In the genomic region with DNA sequence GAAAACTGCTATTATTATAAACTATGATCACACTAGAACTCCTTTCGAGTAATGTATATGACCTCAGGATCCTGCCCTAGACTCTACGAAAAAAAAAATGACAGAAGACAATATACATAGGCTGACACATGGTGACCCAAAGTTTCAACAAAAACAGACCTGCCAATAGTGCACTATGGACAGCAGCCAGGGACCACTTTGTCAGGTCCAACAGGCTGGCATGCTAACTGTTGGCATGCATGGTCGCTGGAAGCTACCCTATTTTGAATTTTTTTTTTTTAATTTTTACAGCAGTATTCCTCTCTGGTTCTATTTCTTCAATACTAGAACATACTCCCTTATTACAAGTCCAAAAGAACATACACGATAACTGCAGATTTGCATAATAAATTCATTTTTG, we compare ENCODE assay signal across 2 cellular contexts.
A peak's percentile ranks its signal among the peaks of the same experiment; 100 is the strongest.
TF ChIP-seq lines count a peak whose summit lies in the region.

No MANE protein-coding gene starts in this region.

TF ChIP-seq in HEK293, 187 proteins besides CTCF, POLR2A, EP300 and RAD21 (continued from another document and continues in another):
- TF ChIP-seq WT1 (tag by site-specific recombination; IDR thresholded peaks at IDR 0.05) (peak; percentile 73), SCRT1 (tag by site-specific recombination; IDR thresholded peaks at IDR 0.05; ENCODE audit: borderline replicate concordance) (peak; percentile 64), ZBTB17 (tag by site-specific recombination; IDR thresholded peaks at IDR 0.05) (no peak), ZNF155 (tag by site-specific recombination; IDR thresholded peaks at IDR 0.05) (no peak), ZNF18 (tag by site-specific recombination; IDR thresholded peaks at IDR 0.05) (0 out of 2 replicates have a peak, but pooled peaks have one; percentile 19), ZIC2 (tag by site-specific recombination; IDR thresholded peaks at IDR 0.05) (no peak), ZNF571 (tag by site-specific recombination; IDR thresholded peaks at IDR 0.05) (no peak), INSM2 (tag by site-specific recombination; IDR thresholded peaks at IDR 0.05) (no peak), ZBTB21 (tag by site-specific recombination; IDR thresholded peaks at IDR 0.05) (no peak), ZNF561 (tag by site-specific recombination; IDR thresholded peaks at IDR 0.05; ENCODE audit: borderline replicate concordance) (no peak), ZNF658 (tag by site-specific recombination; IDR thresholded peaks at IDR 0.05) (no peak), TRIM28 (IDR thresholded peaks at IDR 0.05; ENCODE audit: borderline replicate concordance, low read length) (no peak), ZNF610 (tag by site-specific recombination; IDR thresholded peaks at IDR 0.05; ENCODE audit: borderline replicate concordance) (no peak), ZNF140 (tag by site-specific recombination; IDR thresholded peaks at IDR 0.05) (no peak), ZNF777 (tag by site-specific recombination; IDR thresholded peaks at IDR 0.05; ENCODE audit: borderline replicate concordance) (no peak), ZNF394 (tag by site-specific recombination; IDR thresholded peaks at IDR 0.05; ENCODE audit: borderline replicate concordance) (no peak), BCL11A (tag by site-specific recombination; IDR thresholded peaks at IDR 0.05; ENCODE audit: low read depth) (peak; percentile 1; the same call in 1 of the 2 replicates), ZNF2 (tag by site-specific recombination; IDR thresholded peaks at IDR 0.05) (no peak), MEIS1 (CRISPR knock-in tag; IDR thresholded peaks at IDR 0.05; ENCODE audit: borderline replicate concordance) (no peak), SP7 (tag by site-specific recombination; IDR thresholded peaks at IDR 0.05) (no peak), ZNF585B (tag by site-specific recombination; IDR thresholded peaks at IDR 0.05) (no peak), ZNF488 (tag by site-specific recombination; IDR thresholded peaks at IDR 0.05) (no peak), ZNF548 (tag by site-specific recombination; IDR thresholded peaks at IDR 0.05) (no peak), ZNF146 (tag by site-specific recombination; IDR thresholded peaks at IDR 0.05) (no peak), ZNF133 (tag by site-specific recombination; IDR thresholded peaks at IDR 0.05) (peak; percentile 58; the same call in 1 of the 2 replicates), ZNF843 (tag by site-specific recombination; IDR thresholded peaks at IDR 0.05) (no peak), ZNF214 (tag by site-specific recombination; IDR thresholded peaks at IDR 0.05; ENCODE audit: borderline replicate concordance) (no peak), ZNF510 (tag by site-specific recombination; IDR thresholded peaks at IDR 0.05; ENCODE audit: insufficient replicate concordance) (no peak)
- TF ChIP-seq, protein P1, sequence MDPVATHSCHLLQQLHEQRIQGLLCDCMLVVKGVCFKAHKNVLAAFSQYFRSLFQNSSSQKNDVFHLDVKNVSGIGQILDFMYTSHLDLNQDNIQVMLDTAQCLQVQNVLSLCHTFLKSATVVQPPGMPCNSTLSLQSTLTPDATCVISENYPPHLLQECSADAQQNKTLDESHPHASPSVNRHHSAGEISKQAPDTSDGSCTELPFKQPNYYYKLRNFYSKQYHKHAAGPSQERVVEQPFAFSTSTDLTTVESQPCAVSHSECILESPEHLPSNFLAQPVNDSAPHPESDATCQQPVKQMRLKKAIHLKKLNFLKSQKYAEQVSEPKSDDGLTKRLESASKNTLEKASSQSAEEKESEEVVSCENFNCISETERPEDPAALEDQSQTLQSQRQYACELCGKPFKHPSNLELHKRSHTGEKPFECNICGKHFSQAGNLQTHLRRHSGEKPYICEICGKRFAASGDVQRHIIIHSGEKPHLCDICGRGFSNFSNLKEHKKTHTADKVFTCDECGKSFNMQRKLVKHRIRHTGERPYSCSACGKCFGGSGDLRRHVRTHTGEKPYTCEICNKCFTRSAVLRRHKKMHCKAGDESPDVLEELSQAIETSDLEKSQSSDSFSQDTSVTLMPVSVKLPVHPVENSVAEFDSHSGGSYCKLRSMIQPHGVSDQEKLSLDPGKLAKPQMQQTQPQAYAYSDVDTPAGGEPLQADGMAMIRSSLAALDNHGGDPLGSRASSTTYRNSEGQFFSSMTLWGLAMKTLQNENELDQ (tag by site-specific recombination; IDR thresholded peaks at IDR 0.05; ENCODE audit: low read depth): no peak

TF ChIP-seq in WTC11, 78 proteins besides CTCF, POLR2A, EP300 and RAD21 (continued from another document):
- TF ChIP-seq CREM (CRISPR knock-in tag; IDR thresholded peaks at IDR 0.05) (no peak), ERG (CRISPR knock-in tag; IDR thresholded peaks at IDR 0.05) (no peak)
TF ChIP-seq in WTC11: peak in this region for 0.
